Comparison of ENCODE assay signal across 1 cellular context in the genomic region with DNA sequence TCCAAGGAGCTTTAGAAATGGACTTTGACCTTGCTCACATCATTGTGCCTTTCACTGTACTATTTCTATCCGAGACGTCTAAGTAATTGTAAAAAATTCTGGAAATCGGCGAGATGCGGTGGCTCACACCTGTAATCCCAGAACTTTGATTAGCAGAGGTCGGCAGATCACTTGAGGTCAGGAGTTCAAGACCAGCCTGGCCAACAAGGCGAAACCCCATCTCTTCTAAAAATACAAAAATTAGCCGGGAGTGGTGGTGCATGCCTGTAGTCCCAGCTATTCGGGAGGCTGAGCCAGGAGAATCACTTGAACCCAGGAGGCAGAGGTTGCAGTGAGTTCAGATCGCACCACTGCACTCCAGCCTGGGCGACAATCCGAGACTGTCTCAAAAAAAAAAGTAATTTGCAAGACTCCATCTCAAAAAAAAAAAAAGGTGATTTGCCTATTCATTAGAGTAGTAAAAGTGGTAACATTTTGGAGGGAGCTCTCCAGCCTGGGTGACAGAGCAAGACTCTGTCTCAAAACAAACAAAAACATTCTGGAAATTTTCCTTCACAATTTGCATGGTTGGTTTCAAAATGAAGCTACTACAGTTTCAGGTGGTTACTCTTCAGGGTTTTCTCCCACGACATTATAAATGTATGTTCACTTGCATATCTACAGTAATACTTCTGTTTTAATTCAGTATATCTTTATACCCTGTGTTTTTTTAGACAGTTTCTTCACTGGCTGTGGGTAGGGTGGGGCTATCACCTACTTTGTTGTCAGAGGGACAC.
TF ChIP-seq lines count a peak whose summit lies in the region.

No MANE protein-coding gene starts in this region.

TF ChIP-seq in GM12878, 131 proteins besides CTCF, POLR2A, EP300 and RAD21 (continued from another document):
- TF ChIP-seq MEF2B (IDR thresholded peaks at IDR 0.05; ENCODE audit: partially characterized antibody, poor library complexity, severe bottlenecking) (peak; percentile 62), IKZF2 (IDR thresholded peaks at IDR 0.05) (peak; percentile 96), BHLHE40 (IDR thresholded peaks at IDR 0.05; ENCODE audit: borderline replicate concordance in 1 of 2, low read depth in 2 of 2, low read length in 1 of 2) (0 out of 4 replicates have a peak, but pooled peaks of 1 of the 2 experiments have one; percentile 17), NBN (IDR thresholded peaks at IDR 0.05) (0 out of 2 replicates have a peak, but pooled peaks have one; percentile 59), IRF4 (IDR thresholded peaks at IDR 0.05; ENCODE audit: low read depth, low read length) (peak; percentile 79), SMAD1 (IDR thresholded peaks at IDR 0.05; ENCODE audit: low read depth, partially characterized antibody) (peak; percentile 59), EED (IDR thresholded peaks at IDR 0.05; ENCODE audit: low read depth) (peak; percentile 81), JUND (IDR thresholded peaks at IDR 0.05; ENCODE audit: low read depth, low read length) (peak; percentile 73), IKZF1 (conservative IDR thresholded peaks at IDR 0.05) (peak; percentile 76), TBL1XR1 (IDR thresholded peaks at IDR 0.05; ENCODE audit: low read depth, low read length) (0 out of 2 replicates have a peak, but pooled peaks have one; percentile 80), FOXM1 (IDR thresholded peaks at IDR 0.05; ENCODE audit: low read depth, low read length) (peak; percentile 81), ATF7 (IDR thresholded peaks at IDR 0.05; ENCODE audit: low read depth) (peak; percentile 72; the same call in 1 of the 2 replicates), MTA2 (IDR thresholded peaks at IDR 0.05; ENCODE audit: low read depth) (peak; percentile 83), NR2F1 (conservative IDR thresholded peaks at IDR 0.05) (peak; percentile 73), SREBF1 (IDR thresholded peaks at IDR 0.05; ENCODE audit: low read length) (0 out of 2 replicates have a peak, but pooled peaks have one; percentile 47), POU2F2 (IDR thresholded peaks at IDR 0.05; ENCODE audit: borderline replicate concordance, low read depth, low read length) (peak; percentile 96), NFIC (IDR thresholded peaks at IDR 0.05; ENCODE audit: low read depth, low read length) (peak; percentile 91), SMARCA5 (IDR thresholded peaks at IDR 0.05) (peak; percentile 93), JUNB (IDR thresholded peaks at IDR 0.05) (peak; percentile 88), ZNF217 (IDR thresholded peaks at IDR 0.05) (peak; percentile 88; the same call in 1 of the 2 replicates)
- TF ChIP-seq, protein P1, sequence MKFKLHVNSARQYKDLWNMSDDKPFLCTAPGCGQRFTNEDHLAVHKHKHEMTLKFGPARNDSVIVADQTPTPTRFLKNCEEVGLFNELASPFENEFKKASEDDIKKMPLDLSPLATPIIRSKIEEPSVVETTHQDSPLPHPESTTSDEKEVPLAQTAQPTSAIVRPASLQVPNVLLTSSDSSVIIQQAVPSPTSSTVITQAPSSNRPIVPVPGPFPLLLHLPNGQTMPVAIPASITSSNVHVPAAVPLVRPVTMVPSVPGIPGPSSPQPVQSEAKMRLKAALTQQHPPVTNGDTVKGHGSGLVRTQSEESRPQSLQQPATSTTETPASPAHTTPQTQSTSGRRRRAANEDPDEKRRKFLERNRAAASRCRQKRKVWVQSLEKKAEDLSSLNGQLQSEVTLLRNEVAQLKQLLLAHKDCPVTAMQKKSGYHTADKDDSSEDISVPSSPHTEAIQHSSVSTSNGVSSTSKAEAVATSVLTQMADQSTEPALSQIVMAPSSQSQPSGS (IDR thresholded peaks at IDR 0.05; ENCODE audit: low read length), result peak; percentile 85
- TF ChIP-seq, protein P2, sequence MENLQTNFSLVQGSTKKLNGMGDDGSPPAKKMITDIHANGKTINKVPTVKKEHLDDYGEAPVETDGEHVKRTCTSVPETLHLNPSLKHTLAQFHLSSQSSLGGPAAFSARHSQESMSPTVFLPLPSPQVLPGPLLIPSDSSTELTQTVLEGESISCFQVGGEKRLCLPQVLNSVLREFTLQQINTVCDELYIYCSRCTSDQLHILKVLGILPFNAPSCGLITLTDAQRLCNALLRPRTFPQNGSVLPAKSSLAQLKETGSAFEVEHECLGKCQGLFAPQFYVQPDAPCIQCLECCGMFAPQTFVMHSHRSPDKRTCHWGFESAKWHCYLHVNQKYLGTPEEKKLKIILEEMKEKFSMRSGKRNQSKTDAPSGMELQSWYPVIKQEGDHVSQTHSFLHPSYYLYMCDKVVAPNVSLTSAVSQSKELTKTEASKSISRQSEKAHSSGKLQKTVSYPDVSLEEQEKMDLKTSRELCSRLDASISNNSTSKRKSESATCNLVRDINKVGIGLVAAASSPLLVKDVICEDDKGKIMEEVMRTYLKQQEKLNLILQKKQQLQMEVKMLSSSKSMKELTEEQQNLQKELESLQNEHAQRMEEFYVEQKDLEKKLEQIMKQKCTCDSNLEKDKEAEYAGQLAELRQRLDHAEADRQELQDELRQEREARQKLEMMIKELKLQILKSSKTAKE (IDR thresholded peaks at IDR 0.05; ENCODE audit: low read depth, poor library complexity, severe bottlenecking), result peak; percentile 82
- TF ChIP-seq, protein P3, sequence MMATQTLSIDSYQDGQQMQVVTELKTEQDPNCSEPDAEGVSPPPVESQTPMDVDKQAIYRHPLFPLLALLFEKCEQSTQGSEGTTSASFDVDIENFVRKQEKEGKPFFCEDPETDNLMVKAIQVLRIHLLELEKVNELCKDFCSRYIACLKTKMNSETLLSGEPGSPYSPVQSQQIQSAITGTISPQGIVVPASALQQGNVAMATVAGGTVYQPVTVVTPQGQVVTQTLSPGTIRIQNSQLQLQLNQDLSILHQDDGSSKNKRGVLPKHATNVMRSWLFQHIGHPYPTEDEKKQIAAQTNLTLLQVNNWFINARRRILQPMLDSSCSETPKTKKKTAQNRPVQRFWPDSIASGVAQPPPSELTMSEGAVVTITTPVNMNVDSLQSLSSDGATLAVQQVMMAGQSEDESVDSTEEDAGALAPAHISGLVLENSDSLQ (IDR thresholded peaks at IDR 0.05), result peak; percentile 41; the same call in 1 of the 2 replicates
- TF ChIP-seq, protein P4, sequence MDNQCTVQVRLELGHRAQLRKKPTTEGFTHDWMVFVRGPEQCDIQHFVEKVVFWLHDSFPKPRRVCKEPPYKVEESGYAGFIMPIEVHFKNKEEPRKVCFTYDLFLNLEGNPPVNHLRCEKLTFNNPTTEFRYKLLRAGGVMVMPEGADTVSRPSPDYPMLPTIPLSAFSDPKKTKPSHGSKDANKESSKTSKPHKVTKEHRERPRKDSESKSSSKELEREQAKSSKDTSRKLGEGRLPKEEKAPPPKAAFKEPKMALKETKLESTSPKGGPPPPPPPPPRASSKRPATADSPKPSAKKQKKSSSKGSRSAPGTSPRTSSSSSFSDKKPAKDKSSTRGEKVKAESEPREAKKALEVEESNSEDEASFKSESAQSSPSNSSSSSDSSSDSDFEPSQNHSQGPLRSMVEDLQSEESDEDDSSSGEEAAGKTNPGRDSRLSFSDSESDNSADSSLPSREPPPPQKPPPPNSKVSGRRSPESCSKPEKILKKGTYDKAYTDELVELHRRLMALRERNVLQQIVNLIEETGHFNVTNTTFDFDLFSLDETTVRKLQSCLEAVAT (IDR thresholded peaks at IDR 0.05), result peak; percentile 67; the same call in 1 of the 2 replicates
- TF ChIP-seq, protein P5, sequence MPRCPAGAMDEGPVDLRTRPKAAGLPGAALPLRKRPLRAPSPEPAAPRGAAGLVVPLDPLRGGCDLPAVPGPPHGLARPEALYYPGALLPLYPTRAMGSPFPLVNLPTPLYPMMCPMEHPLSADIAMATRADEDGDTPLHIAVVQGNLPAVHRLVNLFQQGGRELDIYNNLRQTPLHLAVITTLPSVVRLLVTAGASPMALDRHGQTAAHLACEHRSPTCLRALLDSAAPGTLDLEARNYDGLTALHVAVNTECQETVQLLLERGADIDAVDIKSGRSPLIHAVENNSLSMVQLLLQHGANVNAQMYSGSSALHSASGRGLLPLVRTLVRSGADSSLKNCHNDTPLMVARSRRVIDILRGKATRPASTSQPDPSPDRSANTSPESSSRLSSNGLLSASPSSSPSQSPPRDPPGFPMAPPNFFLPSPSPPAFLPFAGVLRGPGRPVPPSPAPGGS (IDR thresholded peaks at IDR 0.05; ENCODE audit: borderline replicate concordance, insufficient read depth, low read depth, low read length, poor library complexity, severe bottlenecking), result peak; percentile 64
